Comparison of ENCODE assay signal across 11 cellular contexts in the genomic region with DNA sequence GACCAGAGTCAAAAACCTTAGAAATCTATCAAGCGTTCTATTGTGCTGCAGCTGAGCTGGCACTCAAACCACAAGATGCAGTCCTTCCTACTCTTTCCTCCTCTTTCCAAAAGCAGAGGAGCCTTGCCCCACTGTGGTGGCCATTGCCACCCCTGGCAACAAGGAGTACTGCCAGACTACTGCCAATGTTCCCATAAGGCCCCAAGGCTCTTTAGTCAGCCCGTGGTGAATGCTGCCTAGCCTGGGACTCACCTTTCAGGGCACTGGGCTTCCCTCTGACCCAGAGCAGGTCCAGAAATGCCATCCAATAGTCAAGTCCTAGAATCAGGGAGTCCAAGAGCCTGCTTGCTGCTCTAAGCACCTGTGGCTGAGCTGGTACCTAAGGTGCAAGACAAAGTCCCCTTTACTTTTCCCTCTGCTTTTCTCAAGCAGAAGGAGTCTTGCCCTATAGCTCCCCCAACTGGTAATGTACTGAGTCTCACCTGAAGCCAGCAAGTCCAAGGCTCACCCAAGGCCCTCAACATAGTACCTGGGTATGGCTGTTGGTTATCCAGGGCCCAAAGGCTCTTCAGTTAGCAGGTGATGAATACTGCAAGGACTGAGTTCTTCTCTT.
DNase-seq lines count a peak whose midpoint lies in the region; ATAC-seq, FAIRE-seq and TF ChIP-seq lines count a peak whose summit lies in the region.
"Had no signal": no experiment of that assay in that cellular context is flagged by ENCODE, and none has a peak within 500 bp of the region (broad histone marks: within the 10 kb centered on the region; RNA-seq: fewer than 3 reads in every experiment).

No MANE protein-coding gene starts in this region.

- no peaks in the 10 kb centered on the region for H3K4me1 Mint-ChIP-seq in activated T-cell treated with anti-CD3 and anti-CD28 coated beads, Interleukin-2, amount 50 U/mL, for 4 hours (ENCODE audit: low read depth)

- CTCF ChIA-PET in GM12878 (lab: Yijun Ruan, JAX) = interaction anchor here (0.7 to 1.4 kb wide), 5 partner anchors 14 to 666 kb away, joined by 3 to 9 read pairs (median 3); no protein-coding TSS in a partner anchor

- no peak overlapping the region for H3K4me2 ChIP-seq in GM12878 (ENCODE audit: control insufficient read depth, insufficient read depth)

- BruUV-seq in GM12878 (replicated peaks; lab: Mats Ljungman, UMichigan) = no TSS peak

- H3K4me1 ChIP-seq in GM12878 (ENCODE audit: control insufficient read depth, insufficient read depth, low read length) = no peaks in the 10 kb centered on the region
- no peaks in the 10 kb centered on the region for H3K4me1 ChIP-seq in lung (ENCODE audit: control insufficient read depth in 2 of 2, insufficient read depth in 2 of 2, low read length in 2 of 2)

- no peaks in the 10 kb centered on the region for H4K20me1 ChIP-seq in GM12878 (ENCODE audit: control insufficient read depth, insufficient read depth)

- SMC1A ChIA-PET in GM12878 (lab: Charles Lee; ENCODE audit: uncharacterized antibody, unreplicated experiment) = interaction anchor here (1.2 kb wide), 1 partner anchor 132 kb away, joined by 3 read pairs; no protein-coding TSS in a partner anchor

- no peaks in the 10 kb centered on the region for H3K36me3 Mint-ChIP-seq in activated T-cell treated with anti-CD3 and anti-CD28 coated beads, Interleukin-2, amount 50 U/mL, for 4 hours (ENCODE audit: insufficient read depth)
- H3K36me3 Mint-ChIP-seq: brain had no signal

- RAD21 ChIA-PET in GM12878 (lab: Charles Lee; ENCODE audit: unreplicated experiment) = interaction anchor here (1.0 to 2.1 kb wide), 2 partner anchors 131 to 132 kb away, joined by 3 to 4 read pairs; no protein-coding TSS in a partner anchor

- no peak overlapping the region for H3K4me3 ChIP-seq in GM12878
- H3K4me3 ChIP-seq in lung = no peak overlapping the region

- peak; percentile 45; the same call in 1 of the 3 replicates for ATAC-seq in GM12878
- ATAC-seq in lung (ENCODE audit: insufficient read depth, low FRiP score) = no peak
- ATAC-seq in activated T-cell treated with anti-CD3 and anti-CD28 coated beads, Interleukin-2, amount 50 U/mL, for 4 hours = no peak

- intact Hi-C loops in GM12878 (cut with micrococcal nuclease; ENCODE audit: unreplicated experiment) = no loop called here

- peak; percentile 45 for TF ChIP-seq RAD21 in GM12878 (IDR thresholded peaks at IDR 0.05; ENCODE audit: insufficient read depth, low read depth, low read length)

- no peaks in the 10 kb centered on the region for H3K79me2 ChIP-seq in GM12878 (ENCODE audit: control insufficient read depth, insufficient read depth, low read length)

- in situ Hi-C loops in KBM-7 (cut with MboI; ENCODE audit: low pct_unique_long_range_greater_than_20kb, low sequenced_read_pairs) = no loop called here
- in situ Hi-C loops in GM12878 (cut with MboI) = no loop called here

- H3K9ac ChIP-seq in GM12878 (ENCODE audit: control insufficient read depth, insufficient read depth, low read length) = no peak overlapping the region

- TF ChIP-seq POLR2A in GM12878 (IDR thresholded peaks at IDR 0.05; ENCODE audit: low read depth, low read length) = no peak

- H3K4me3 Mint-ChIP-seq in activated T-cell treated with anti-CD3 and anti-CD28 coated beads, Interleukin-2, amount 50 U/mL, for 4 hours = no peak overlapping the region
- H3K4me3 Mint-ChIP-seq: brain had no signal

- H3K9me3 ChIP-seq in GM12878 (replicated peaks; ENCODE audit: control insufficient read depth, insufficient read depth, low read length) (no peaks in the 10 kb centered on the region), lung (ENCODE audit: control insufficient read depth in 2 of 2, insufficient read depth in 1 of 2, low read length in 1 of 2) (peaks cover 0 to 3% of the 10 kb centered on the region in 2 donors)

- H2AFZ ChIP-seq in GM12878 (ENCODE audit: control insufficient read depth, low read depth, low read length) = no peak overlapping the region

- no peaks in the 10 kb centered on the region for H3K27me3 ChIP-seq in GM12878 (replicated peaks in 1 of 2; ENCODE audit: control insufficient read depth in 2 of 2, insufficient read depth in 2 of 2, low read length in 1 of 2)
- H3K27me3 ChIP-seq in lung (ENCODE audit: control insufficient read depth, insufficient read depth) = no peaks in the 10 kb centered on the region

- TF ChIP-seq CTCF in GM12878 (IDR thresholded peaks at IDR 0.05 in 2 of 3, conservative IDR thresholded peaks at IDR 0.05 in 1 of 3; ENCODE audit: control insufficient read depth in 2 of 3, extremely low read depth in 1 of 3, insufficient read depth in 1 of 3, low read depth in 3 of 3, low read length in 3 of 3) (peak; percentile 18 to 23 (median 22); a peak in 3 of 6 replicates), lung (IDR thresholded peaks at IDR 0.05; ENCODE audit: control extremely low read depth, extremely low read depth) (no peak)

- H3K27ac ChIP-seq in GM12878 (ENCODE audit: control insufficient read depth, insufficient read depth) = no peak overlapping the region
- H3K27ac ChIP-seq in lung (ENCODE audit: low read depth in 1 of 2, low read length in 1 of 2) = no peak overlapping the region

- H3K27me3 Mint-ChIP-seq in activated T-cell treated with anti-CD3 and anti-CD28 coated beads, Interleukin-2, amount 50 U/mL, for 4 hours (ENCODE audit: low read depth) = no peaks in the 10 kb centered on the region
- H3K27me3 Mint-ChIP-seq: brain had no signal

- DNase-seq in DMS53 treated with DMSO at 0.1 percent for 48 hours (lab: John Stamatoyannopoulos, UW; ENCODE audit: unreplicated experiment) = peak; percentile 20
- peak; percentile 16 for DNase-seq in KBM-7
- DNase-seq in GM12878 (ENCODE audit: low read depth, low spot score) = no peak
- peak; percentile 36 for DNase-seq in lung (ENCODE audit: low spot score)
- DNase-seq in MV-4-11 (lab: John Stamatoyannopoulos, UW) = no peak
- DNase-seq in NCI-H2171 (lab: John Stamatoyannopoulos, UW) = no peak
- no peak for DNase-seq in activated T-cell treated with anti-CD3 and anti-CD28 coated beads, Interleukin-2, amount 50 U/mL, for 4 hours
- no peak for DNase-seq in stimulated activated CD4-positive, alpha-beta T cell treated with anti-CD3 and anti-CD28 coated beads, Interleukin-12 subunit alpha, Interleukin-12 subunit beta, amount 100 ng/mL, for 4 hours
- DNase-seq: activated CD4-positive, alpha-beta T cell treated with anti-CD3 and anti-CD28 coated beads for 4 hours; GDM1 had no signal

- WGBS in GM12878 (ENCODE audit: insufficient coverage, insufficient replicate concordance, low lambda C conversion rate, missing lambda C conversion rate) = 0% methylated on average over 2 of the region's 2 CpGs
- WGBS in lung, 2 donors = 75 to 80% methylated on average over 2 of the region's 2 CpGs

- no peak for TF ChIP-seq EP300 in GM12878 (IDR thresholded peaks at IDR 0.05; ENCODE audit: borderline replicate concordance in 1 of 2, control insufficient read depth in 1 of 2, low read depth in 2 of 2, low read length in 2 of 2)

- FAIRE-seq in GM12878 (lab: Jason Lieb, UNC) = no peak

- POLR2A ChIA-PET in GM12878 (lab: Charles Lee) = no interaction called here

- peaks cover 11% of the 10 kb centered on the region for H3K9me3 Mint-ChIP-seq in activated T-cell treated with anti-CD3 and anti-CD28 coated beads, Interleukin-2, amount 50 U/mL, for 4 hours

- H3K36me3 ChIP-seq in GM12878 (ENCODE audit: control insufficient read depth in 2 of 2, insufficient read depth in 2 of 2, low read length in 1 of 2) (no peaks in the 10 kb centered on the region), lung (ENCODE audit: control insufficient read depth in 2 of 2, insufficient read depth in 2 of 2, low read length in 2 of 2) (no peaks in the 10 kb centered on the region)

TF ChIP-seq in GM12878, 131 proteins besides CTCF, POLR2A, EP300 and RAD21 (continues in another document):
- TF ChIP-seq, protein P1, sequence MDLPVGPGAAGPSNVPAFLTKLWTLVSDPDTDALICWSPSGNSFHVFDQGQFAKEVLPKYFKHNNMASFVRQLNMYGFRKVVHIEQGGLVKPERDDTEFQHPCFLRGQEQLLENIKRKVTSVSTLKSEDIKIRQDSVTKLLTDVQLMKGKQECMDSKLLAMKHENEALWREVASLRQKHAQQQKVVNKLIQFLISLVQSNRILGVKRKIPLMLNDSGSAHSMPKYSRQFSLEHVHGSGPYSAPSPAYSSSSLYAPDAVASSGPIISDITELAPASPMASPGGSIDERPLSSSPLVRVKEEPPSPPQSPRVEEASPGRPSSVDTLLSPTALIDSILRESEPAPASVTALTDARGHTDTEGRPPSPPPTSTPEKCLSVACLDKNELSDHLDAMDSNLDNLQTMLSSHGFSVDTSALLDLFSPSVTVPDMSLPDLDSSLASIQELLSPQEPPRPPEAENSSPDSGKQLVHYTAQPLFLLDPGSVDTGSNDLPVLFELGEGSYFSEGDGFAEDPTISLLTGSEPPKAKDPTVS (IDR thresholded peaks at IDR 0.05; ENCODE audit: low read depth, low read length) = no peak
- TF ChIP-seq IKZF1 (conservative IDR thresholded peaks at IDR 0.05) (no peak), STAT3 (IDR thresholded peaks at IDR 0.05; ENCODE audit: low read depth, low read length) (no peak), CBFB (IDR thresholded peaks at IDR 0.05; ENCODE audit: low read depth) (no peak)

Comparison
In these comparisons a context has a peak if more than half of its experiments do, and no peak if none do; other contexts are left out.
1. DNase-seq: peak in DMS53 treated with DMSO at 0.1 percent for 48 hours (single experiment), KBM-7 (single experiment) and lung (single experiment); none in GM12878 (single experiment), MV-4-11 (single experiment), NCI-H2171 (single experiment), activated T-cell treated with anti-CD3 and anti-CD28 coated beads, Interleukin-2, amount 50 U/mL, for 4 hours (single experiment) and stimulated activated CD4-positive, alpha-beta T cell treated with anti-CD3 and anti-CD28 coated beads, Interleukin-12 subunit alpha, Interleukin-12 subunit beta, amount 100 ng/mL, for 4 hours (single experiment).